ENCODE assay signal across 1 cellular context in the genomic region with DNA sequence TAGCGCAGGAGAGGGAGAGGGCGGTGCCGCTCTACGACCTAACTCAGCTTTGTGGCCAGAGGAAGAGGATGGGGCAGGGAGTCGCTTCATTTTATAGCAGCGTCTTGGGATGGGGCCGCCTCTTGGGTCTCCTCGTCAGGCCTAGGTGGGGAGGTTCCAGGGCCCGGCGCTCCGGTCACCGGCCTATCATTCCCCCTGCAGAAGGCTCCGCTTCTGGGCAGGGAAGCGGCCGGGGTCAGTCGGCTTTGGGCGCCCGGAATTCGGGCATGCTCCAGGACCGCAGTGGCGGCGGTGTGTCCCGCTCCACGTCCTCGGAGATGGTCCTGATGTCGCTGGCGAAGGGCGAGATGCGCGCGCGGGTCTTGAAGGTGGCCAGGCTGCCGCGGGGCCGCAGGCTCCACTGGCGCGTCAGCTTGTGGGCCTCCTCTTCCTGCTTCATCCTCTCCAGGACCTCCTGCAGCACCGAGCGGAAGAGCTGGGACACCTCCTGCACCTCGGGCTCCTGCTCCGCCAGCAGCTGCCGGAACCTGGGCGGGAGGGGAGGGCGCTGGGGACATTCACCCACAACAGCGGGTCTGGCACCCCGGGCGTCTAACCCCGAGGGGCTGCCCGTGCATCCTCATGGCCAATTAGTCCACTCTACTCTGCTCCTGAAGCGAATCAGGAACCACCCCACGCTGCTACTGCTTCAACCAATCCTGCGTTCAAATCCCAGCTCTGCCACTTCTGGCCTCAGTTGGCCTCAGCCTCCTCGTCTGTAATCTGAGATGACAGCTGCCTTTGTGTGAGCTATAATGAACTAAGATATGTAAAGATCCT.
TF ChIP-seq lines count a peak whose summit lies in the region.

No MANE protein-coding gene starts in this region.

TF ChIP-seq in H1, 55 proteins besides CTCF, POLR2A, EP300 and RAD21:
- TF ChIP-seq BRCA1 (IDR thresholded peaks at IDR 0.05; ENCODE audit: low read depth, low read length) (no peak), TAF1 (IDR thresholded peaks at IDR 0.05; ENCODE audit: low read depth, low read length) (no peak), JUN (IDR thresholded peaks at IDR 0.05; ENCODE audit: low read depth, low read length) (no peak), GTF2F1 (IDR thresholded peaks at IDR 0.05; ENCODE audit: borderline replicate concordance, low read depth, low read length) (no peak), GABPA (IDR thresholded peaks at IDR 0.05; ENCODE audit: borderline replicate concordance, insufficient read depth, low read length) (no peak), TBP (IDR thresholded peaks at IDR 0.05; ENCODE audit: low read depth, low read length) (no peak), CREB1 (IDR thresholded peaks at IDR 0.05) (no peak), JUND (IDR thresholded peaks at IDR 0.05; ENCODE audit: low read length) (no peak), RFX5 (IDR thresholded peaks at IDR 0.05; ENCODE audit: borderline replicate concordance, low read depth, low read length) (no peak), ZNF274 (IDR thresholded peaks at IDR 0.05; ENCODE audit: borderline replicate concordance, extremely low read depth, low read length) (no peak), CHD2 (IDR thresholded peaks at IDR 0.05; ENCODE audit: low read length) (no peak), YY1 (IDR thresholded peaks at IDR 0.05; ENCODE audit: low read depth, low read length) (no peak), POU5F1 (IDR thresholded peaks at IDR 0.05; ENCODE audit: low read depth, low read length) (no peak), KDM4A (IDR thresholded peaks at IDR 0.05; ENCODE audit: low read depth, low read length, severe bottlenecking) (no peak)
- TF ChIP-seq, protein P1, sequence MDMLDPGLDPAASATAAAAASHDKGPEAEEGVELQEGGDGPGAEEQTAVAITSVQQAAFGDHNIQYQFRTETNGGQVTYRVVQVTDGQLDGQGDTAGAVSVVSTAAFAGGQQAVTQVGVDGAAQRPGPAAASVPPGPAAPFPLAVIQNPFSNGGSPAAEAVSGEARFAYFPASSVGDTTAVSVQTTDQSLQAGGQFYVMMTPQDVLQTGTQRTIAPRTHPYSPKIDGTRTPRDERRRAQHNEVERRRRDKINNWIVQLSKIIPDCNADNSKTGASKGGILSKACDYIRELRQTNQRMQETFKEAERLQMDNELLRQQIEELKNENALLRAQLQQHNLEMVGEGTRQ (IDR thresholded peaks at IDR 0.05; ENCODE audit: low read length): no peak
- TF ChIP-seq, protein P2, sequence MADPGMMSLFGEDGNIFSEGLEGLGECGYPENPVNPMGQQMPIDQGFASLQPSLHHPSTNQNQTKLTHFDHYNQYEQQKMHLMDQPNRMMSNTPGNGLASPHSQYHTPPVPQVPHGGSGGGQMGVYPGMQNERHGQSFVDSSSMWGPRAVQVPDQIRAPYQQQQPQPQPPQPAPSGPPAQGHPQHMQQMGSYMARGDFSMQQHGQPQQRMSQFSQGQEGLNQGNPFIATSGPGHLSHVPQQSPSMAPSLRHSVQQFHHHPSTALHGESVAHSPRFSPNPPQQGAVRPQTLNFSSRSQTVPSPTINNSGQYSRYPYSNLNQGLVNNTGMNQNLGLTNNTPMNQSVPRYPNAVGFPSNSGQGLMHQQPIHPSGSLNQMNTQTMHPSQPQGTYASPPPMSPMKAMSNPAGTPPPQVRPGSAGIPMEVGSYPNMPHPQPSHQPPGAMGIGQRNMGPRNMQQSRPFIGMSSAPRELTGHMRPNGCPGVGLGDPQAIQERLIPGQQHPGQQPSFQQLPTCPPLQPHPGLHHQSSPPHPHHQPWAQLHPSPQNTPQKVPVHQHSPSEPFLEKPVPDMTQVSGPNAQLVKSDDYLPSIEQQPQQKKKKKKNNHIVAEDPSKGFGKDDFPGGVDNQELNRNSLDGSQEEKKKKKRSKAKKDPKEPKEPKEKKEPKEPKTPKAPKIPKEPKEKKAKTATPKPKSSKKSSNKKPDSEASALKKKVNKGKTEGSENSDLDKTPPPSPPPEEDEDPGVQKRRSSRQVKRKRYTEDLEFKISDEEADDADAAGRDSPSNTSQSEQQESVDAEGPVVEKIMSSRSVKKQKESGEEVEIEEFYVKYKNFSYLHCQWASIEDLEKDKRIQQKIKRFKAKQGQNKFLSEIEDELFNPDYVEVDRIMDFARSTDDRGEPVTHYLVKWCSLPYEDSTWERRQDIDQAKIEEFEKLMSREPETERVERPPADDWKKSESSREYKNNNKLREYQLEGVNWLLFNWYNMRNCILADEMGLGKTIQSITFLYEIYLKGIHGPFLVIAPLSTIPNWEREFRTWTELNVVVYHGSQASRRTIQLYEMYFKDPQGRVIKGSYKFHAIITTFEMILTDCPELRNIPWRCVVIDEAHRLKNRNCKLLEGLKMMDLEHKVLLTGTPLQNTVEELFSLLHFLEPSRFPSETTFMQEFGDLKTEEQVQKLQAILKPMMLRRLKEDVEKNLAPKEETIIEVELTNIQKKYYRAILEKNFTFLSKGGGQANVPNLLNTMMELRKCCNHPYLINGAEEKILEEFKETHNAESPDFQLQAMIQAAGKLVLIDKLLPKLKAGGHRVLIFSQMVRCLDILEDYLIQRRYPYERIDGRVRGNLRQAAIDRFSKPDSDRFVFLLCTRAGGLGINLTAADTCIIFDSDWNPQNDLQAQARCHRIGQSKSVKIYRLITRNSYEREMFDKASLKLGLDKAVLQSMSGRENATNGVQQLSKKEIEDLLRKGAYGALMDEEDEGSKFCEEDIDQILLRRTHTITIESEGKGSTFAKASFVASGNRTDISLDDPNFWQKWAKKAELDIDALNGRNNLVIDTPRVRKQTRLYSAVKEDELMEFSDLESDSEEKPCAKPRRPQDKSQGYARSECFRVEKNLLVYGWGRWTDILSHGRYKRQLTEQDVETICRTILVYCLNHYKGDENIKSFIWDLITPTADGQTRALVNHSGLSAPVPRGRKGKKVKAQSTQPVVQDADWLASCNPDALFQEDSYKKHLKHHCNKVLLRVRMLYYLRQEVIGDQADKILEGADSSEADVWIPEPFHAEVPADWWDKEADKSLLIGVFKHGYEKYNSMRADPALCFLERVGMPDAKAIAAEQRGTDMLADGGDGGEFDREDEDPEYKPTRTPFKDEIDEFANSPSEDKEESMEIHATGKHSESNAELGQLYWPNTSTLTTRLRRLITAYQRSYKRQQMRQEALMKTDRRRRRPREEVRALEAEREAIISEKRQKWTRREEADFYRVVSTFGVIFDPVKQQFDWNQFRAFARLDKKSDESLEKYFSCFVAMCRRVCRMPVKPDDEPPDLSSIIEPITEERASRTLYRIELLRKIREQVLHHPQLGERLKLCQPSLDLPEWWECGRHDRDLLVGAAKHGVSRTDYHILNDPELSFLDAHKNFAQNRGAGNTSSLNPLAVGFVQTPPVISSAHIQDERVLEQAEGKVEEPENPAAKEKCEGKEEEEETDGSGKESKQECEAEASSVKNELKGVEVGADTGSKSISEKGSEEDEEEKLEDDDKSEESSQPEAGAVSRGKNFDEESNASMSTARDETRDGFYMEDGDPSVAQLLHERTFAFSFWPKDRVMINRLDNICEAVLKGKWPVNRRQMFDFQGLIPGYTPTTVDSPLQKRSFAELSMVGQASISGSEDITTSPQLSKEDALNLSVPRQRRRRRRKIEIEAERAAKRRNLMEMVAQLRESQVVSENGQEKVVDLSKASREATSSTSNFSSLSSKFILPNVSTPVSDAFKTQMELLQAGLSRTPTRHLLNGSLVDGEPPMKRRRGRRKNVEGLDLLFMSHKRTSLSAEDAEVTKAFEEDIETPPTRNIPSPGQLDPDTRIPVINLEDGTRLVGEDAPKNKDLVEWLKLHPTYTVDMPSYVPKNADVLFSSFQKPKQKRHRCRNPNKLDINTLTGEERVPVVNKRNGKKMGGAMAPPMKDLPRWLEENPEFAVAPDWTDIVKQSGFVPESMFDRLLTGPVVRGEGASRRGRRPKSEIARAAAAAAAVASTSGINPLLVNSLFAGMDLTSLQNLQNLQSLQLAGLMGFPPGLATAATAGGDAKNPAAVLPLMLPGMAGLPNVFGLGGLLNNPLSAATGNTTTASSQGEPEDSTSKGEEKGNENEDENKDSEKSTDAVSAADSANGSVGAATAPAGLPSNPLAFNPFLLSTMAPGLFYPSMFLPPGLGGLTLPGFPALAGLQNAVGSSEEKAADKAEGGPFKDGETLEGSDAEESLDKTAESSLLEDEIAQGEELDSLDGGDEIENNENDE (IDR thresholded peaks at IDR 0.05; ENCODE audit: insufficient replicate concordance, low read length): no peak
- TF ChIP-seq, protein P3, sequence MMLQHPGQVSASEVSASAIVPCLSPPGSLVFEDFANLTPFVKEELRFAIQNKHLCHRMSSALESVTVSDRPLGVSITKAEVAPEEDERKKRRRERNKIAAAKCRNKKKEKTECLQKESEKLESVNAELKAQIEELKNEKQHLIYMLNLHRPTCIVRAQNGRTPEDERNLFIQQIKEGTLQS (IDR thresholded peaks at IDR 0.05; ENCODE audit: insufficient read depth, low read depth, low read length): no peak
TF ChIP-seq in H1: peak in this region for 0.
